ENCODE assay signal across 9 cellular contexts in genomic region chr5:7927466-7928375, GRCh38. TPM values are rescaled to one million over a fixed set of nuclear protein-coding genes. Genes with fewer than 3 reads are reported as not detected.
A peak's percentile ranks its signal among the peaks of the same experiment; 100 is the strongest.
DNase-seq lines count a peak whose midpoint lies in the region; ATAC-seq lines count a peak whose summit lies in the region.
"Had no signal": no experiment of that assay in that cellular context is flagged by ENCODE, and none has a peak within 500 bp of the region (broad histone marks: within the 10 kb centered on the region; RNA-seq: fewer than 3 reads in every experiment).

No MANE protein-coding gene starts in this region.

- no peaks in the 10 kb centered on the region for H3K4me1 Mint-ChIP-seq in activated T-cell treated with anti-CD3 and anti-CD28 coated beads, Interleukin-2, amount 50 U/mL, for 72 hours (ENCODE audit: low read depth)

- peak; percentile 89 for ATAC-seq in GM21381 (IDR thresholded peaks at IDR 0.05; ENCODE audit: unreplicated experiment)
- peak; percentile 66 to 79 for ATAC-seq in activated T-cell treated with anti-CD3 and anti-CD28 coated beads, Interleukin-2, amount 50 U/mL, for 72 hours (replicated peaks in 1 of 2)

- no peak overlapping the region for H3K4me3 Mint-ChIP-seq in activated T-cell treated with anti-CD3 and anti-CD28 coated beads, Interleukin-2, amount 50 U/mL, for 72 hours
- H3K4me3 Mint-ChIP-seq: stimulated activated naive CD8-positive, alpha-beta T cell treated with anti-CD3 and anti-CD28 coated beads, Interleukin-15, Interleukin-2, amounts not matched to agents 100 ng/mL and 50 ng/mL, for 24 hours had no signal

- no peaks in the 10 kb centered on the region for H3K9me3 Mint-ChIP-seq in activated T-cell treated with anti-CD3 and anti-CD28 coated beads, Interleukin-2, amount 50 U/mL, for 72 hours
- H3K9me3 Mint-ChIP-seq: stimulated activated naive CD8-positive, alpha-beta T cell treated with anti-CD3 and anti-CD28 coated beads, Interleukin-15, Interleukin-2, amounts not matched to agents 100 ng/mL and 50 ng/mL, for 24 hours had no signal

- peaks cover 34% of the 10 kb centered on the region for H3K27me3 Mint-ChIP-seq in activated T-cell treated with anti-CD3 and anti-CD28 coated beads, Interleukin-2, amount 50 U/mL, for 72 hours (ENCODE audit: low read depth)

- H3K36me3 Mint-ChIP-seq in activated T-cell treated with anti-CD3 and anti-CD28 coated beads, Interleukin-2, amount 50 U/mL, for 72 hours (ENCODE audit: insufficient read depth in 2 of 2), result no peaks in the 10 kb centered on the region

- DNase-seq in DMS79 (lab: John Stamatoyannopoulos, UW) (peak; percentile 90), HS-5 (ENCODE audit: low read depth) (peak; percentile 20), NCI-H748 treated with DMSO at 0.1 percent for 48 hours (lab: John Stamatoyannopoulos, UW) (peak; percentile 94), germinal center (ENCODE audit: low spot score) (peak; percentile 79), pons (ENCODE audit: low spot score) (peak; percentile 53), OCI-M2 (lab: John Stamatoyannopoulos, UW; ENCODE audit: unreplicated experiment) (no peak)
- DNase-seq in activated T-cell treated with anti-CD3 and anti-CD28 coated beads, Interleukin-2, amount 50 U/mL, for 72 hours, result peak; percentile 43 to 44

- H3K27ac Mint-ChIP-seq in activated T-cell treated with anti-CD3 and anti-CD28 coated beads, Interleukin-2, amount 50 U/mL, for 72 hours, result no peak overlapping the region
- H3K27ac Mint-ChIP-seq: stimulated activated naive CD8-positive, alpha-beta T cell treated with anti-CD3 and anti-CD28 coated beads, Interleukin-15, Interleukin-2, amounts not matched to agents 100 ng/mL and 50 ng/mL, for 24 hours had no signal

RNA-seq across cellular contexts. Expression of gene MTRR, which starts 58.8 kb away (rescaled TPM):
- total RNA-seq in activated T-cell treated with anti-CD3 and anti-CD28 coated beads, Interleukin-2, amount 50 U/mL, for 72 hours, result 10 to 100 TPM; 65.0 to 67.6 TPM

RNA-seq across cellular contexts. Expression of gene FASTKD3, which starts 58.9 kb away (rescaled TPM):
- 10 to 100 TPM in 1 of 2 donors, 1 to 10 TPM in 1; 8.5 to 12.3 TPM for total RNA-seq in activated T-cell treated with anti-CD3 and anti-CD28 coated beads, Interleukin-2, amount 50 U/mL, for 72 hours
